7 cellular contexts compared by ENCODE assay signal in the genomic region with DNA sequence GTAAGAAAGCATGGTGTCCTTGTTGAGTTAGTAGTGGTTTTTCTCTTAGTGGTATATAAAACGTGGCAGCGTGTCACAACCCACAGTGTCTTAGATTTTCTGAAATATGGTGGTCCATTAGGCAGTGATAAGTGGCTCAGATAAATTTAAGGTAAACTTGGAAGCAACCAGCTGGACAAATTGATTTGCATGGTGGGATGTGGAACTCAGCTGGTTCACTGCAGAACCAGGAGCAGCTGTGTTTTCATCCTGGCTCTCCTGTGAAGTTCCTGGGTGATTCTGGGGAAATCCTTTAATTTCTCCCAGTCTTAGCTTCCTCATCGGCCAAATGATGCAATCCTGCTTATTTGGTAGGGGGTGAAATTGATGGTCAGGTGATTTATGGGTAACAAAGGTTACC.
"Had no signal": no experiment of that assay in that cellular context is flagged by ENCODE, and none has a peak within 500 bp of the region (broad histone marks: within the 10 kb centered on the region; RNA-seq: fewer than 3 reads in every experiment).

No MANE protein-coding gene starts in this region.

- H3K4me1 ChIP-seq: HAP-1 had no signal

- H3K9me3 ChIP-seq: HAP-1 had no signal

- DNase-seq: GOT3, H7, HFFc6, KBM-7 had no signal

- H3K36me3 ChIP-seq: HAP-1 had no signal

- FAIRE-seq: HTR-8/SVneo had no signal

- ATAC-seq: HCT116 had no signal

- H3K4me3 ChIP-seq: HAP-1 had no signal
